25 cellular contexts compared by ENCODE assay signal in genomic region chr4:55051532-55051931, GRCh38.
"Had no signal": no experiment of that assay in that cellular context is flagged by ENCODE, and none has a peak within 500 bp of the region (broad histone marks: within the 10 kb centered on the region; RNA-seq: fewer than 3 reads in every experiment).

No MANE protein-coding gene starts in this region.

- H3K9me3 ChIP-seq: neutrophil, SK-N-SH, uterus had no signal

- ATAC-seq: activated CD4-positive, alpha-beta T cell treated with anti-CD3 and anti-CD28 coated beads for 36 hours; left colon; stimulated activated effector memory CD8-positive, alpha-beta T cell treated with anti-CD3 and anti-CD28 coated beads, Interleukin-12 subunit alpha, Interleukin-12 subunit beta, amount 100 ng/mL, for 72 hours; T-helper 17 cell had no signal

- H3K27ac ChIP-seq: brain microvascular endothelial cell, neutrophil, sigmoid colon had no signal

- DNase-seq: activated CD4-positive, alpha-beta T cell treated with anti-CD3 and anti-CD28 coated beads for 36 hours; activated CD4-positive, alpha-beta T cell treated with anti-CD3 and anti-CD28 coated beads, Interleukin-2, amount 50 U/mL, for 4 hours; activated CD4-positive, CD25-positive, alpha-beta regulatory T cell; activated CD8-positive, alpha-beta memory T cell treated with anti-CD3 and anti-CD28 coated beads for 24 hours; activated effector memory CD4-positive, alpha-beta T cell treated with Interleukin-2 at 50 U/mL for 16 hours; activated naive CD4-positive, alpha-beta T cell treated with anti-CD3 and anti-CD28 coated beads for 36 hours; activated naive CD8-positive, alpha-beta T cell treated with anti-CD3 and anti-CD28 coated beads, Interleukin-2, amount 10 ng/mL, durations not matched to agents 7 days and 5 days; brain microvascular endothelial cell; caudate nucleus; effector CD4-positive, alpha-beta T cell; glutamatergic neuron; hippocampal formation; left colon; mammary epithelial cell; naive B cell; nephron progenitor cell; sigmoid colon; SK-N-SH; small intestine; stimulated activated CD4-positive, alpha-beta T cell treated with anti-CD3 and anti-CD28 coated beads, Interleukin-4, amount 100 ng/mL, for 24 hours; substantia nigra; T-helper 17 cell; uterus had no signal

- H3K27me3 ChIP-seq: brain microvascular endothelial cell, neutrophil, sigmoid colon, uterus had no signal

- H3K9ac ChIP-seq: SK-N-SH had no signal

- H3K4me2 ChIP-seq: SK-N-SH had no signal

- H3K36me3 ChIP-seq: brain microvascular endothelial cell, neutrophil, sigmoid colon, uterus had no signal

- H3K4me1 ChIP-seq: sigmoid colon, uterus had no signal

- H3K4me3 ChIP-seq: sigmoid colon, uterus had no signal
